In the genomic region with DNA sequence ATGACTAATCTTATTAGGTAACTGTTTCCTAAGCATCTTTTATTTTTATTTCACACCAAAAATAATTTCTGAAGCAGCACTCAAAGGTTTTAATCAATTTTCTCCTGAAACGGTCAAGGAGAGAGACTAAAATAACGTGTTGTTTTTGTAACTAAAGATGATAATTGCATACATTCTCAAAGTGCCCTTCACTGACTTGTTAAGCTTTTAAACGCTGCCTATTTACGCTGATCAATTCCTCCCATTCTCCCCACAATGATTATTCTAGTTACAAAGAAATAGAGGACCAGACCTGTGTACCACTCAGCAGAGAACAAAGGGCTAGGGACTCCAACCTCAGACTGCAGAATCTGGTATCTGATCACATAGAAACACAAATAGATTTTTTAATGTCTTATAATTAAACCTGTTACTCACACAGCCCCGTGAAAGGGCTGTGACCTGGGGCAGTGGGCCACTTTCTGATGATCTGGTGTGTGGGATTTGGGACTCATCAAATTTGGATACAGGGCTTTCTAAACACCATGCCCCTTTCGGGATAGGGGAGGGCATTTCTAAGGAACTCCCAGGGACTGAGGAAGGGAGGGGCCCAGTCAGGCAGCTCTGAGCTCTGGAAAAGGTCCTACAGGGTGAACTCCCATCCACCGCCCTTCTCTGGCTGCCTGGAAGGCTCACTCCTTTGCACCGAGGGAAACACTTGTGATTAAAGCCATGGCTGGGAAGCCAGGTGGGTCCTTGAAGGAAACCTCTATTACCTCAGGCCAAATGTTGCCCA, we compare ENCODE assay signal across 9 cellular contexts.
DNase-seq lines count a peak whose midpoint lies in the region; ATAC-seq and TF ChIP-seq lines count a peak whose summit lies in the region.
"Had no signal": no experiment of that assay in that cellular context is flagged by ENCODE, and none has a peak within 500 bp of the region (broad histone marks: within the 10 kb centered on the region; RNA-seq: fewer than 3 reads in every experiment).

No MANE protein-coding gene starts in this region.

- peaks cover 7% of the 10 kb centered on the region for H3K27me3 Mint-ChIP-seq in activated T-cell treated with anti-CD3 and anti-CD28 coated beads, Interleukin-2, amount 50 U/mL, for 24 hours

- H3K9me3 Mint-ChIP-seq in activated T-cell treated with anti-CD3 and anti-CD28 coated beads, Interleukin-2, amount 50 U/mL, for 24 hours = no peaks in the 10 kb centered on the region

- ATAC-seq in body of pancreas = no peak
- peak; percentile 46 to 60 for ATAC-seq in lower lobe of right lung
- peak; percentile 48 for ATAC-seq in upper lobe of right lung
- ATAC-seq in HG02642 (IDR thresholded peaks at IDR 0.05; ENCODE audit: poor library complexity, unreplicated experiment) = no peak
- no peak for ATAC-seq in HG03432 (IDR thresholded peaks at IDR 0.05; ENCODE audit: unreplicated experiment)

- H3K27ac ChIP-seq in body of pancreas (peak overlapping the region; percentile 79 to 90 (median 82)), lower lobe of right lung (peak overlapping the region; percentile 59), upper lobe of right lung (peak overlapping the region; percentile 52)

- H3K9me3 ChIP-seq in body of pancreas (no peaks in the 10 kb centered on the region), lower lobe of right lung (no peaks in the 10 kb centered on the region), upper lobe of right lung (no peaks in the 10 kb centered on the region)
- H3K9me3 ChIP-seq: BLaER1 had no signal

- intact Hi-C loops in body of pancreas (cut with DNase I) = no loop called here
- intact Hi-C loops in lower lobe of right lung (cut with DNase I) = no loop called here
- intact Hi-C loops in upper lobe of right lung (cut with DNase I) = no loop called here

- TF ChIP-seq CTCF in body of pancreas (IDR thresholded peaks at IDR 0.05) (no peak), lower lobe of right lung (IDR thresholded peaks at IDR 0.05) (no peak), upper lobe of right lung (IDR thresholded peaks at IDR 0.05) (no peak)

- H3K4me1 ChIP-seq in body of pancreas (peaks cover 38% of the 10 kb centered on the region), lower lobe of right lung (peaks cover 39% of the 10 kb centered on the region), upper lobe of right lung (peaks cover 32% of the 10 kb centered on the region)

- peak overlapping the region; percentile 97 for H3K27ac Mint-ChIP-seq in activated T-cell treated with anti-CD3 and anti-CD28 coated beads, Interleukin-2, amount 50 U/mL, for 24 hours

- DNase-seq in activated T-cell treated with anti-CD3 and anti-CD28 coated beads, Interleukin-2, amount 50 U/mL, for 24 hours = no peak
- DNase-seq in activated T-cell treated with anti-CD3 and anti-CD28 coated beads, Interleukin-2, amount 50 U/mL, for 48 hours = no peak
- DNase-seq in body of pancreas (no peak), lower lobe of right lung (no peak), upper lobe of right lung (no peak), pons (ENCODE audit: low spot score) (no peak)

- H3K4me3 ChIP-seq in body of pancreas (no peak overlapping the region), lower lobe of right lung (no peak overlapping the region), upper lobe of right lung (no peak overlapping the region)
- H3K4me3 ChIP-seq: BLaER1 had no signal

- H3K4me1 Mint-ChIP-seq in activated T-cell treated with anti-CD3 and anti-CD28 coated beads, Interleukin-2, amount 50 U/mL, for 24 hours (ENCODE audit: low read depth) = peaks cover 38% of the 10 kb centered on the region

- no peak overlapping the region for H3K4me3 Mint-ChIP-seq in activated T-cell treated with anti-CD3 and anti-CD28 coated beads, Interleukin-2, amount 50 U/mL, for 24 hours

- 80 to 87% methylated on average over 8 of the region's 8 CpGs for WGBS in body of pancreas, 2 donors

- H3K36me3 ChIP-seq in body of pancreas (replicated peaks in 1 of 2; ENCODE audit: insufficient read depth in 1 of 2, low read depth in 2 of 2) (no peaks in the 10 kb centered on the region), lower lobe of right lung (no peaks in the 10 kb centered on the region), upper lobe of right lung (no peaks in the 10 kb centered on the region)

- H3K36me3 Mint-ChIP-seq in activated T-cell treated with anti-CD3 and anti-CD28 coated beads, Interleukin-2, amount 50 U/mL, for 24 hours (ENCODE audit: low read depth) = no peaks in the 10 kb centered on the region

- no peak for TF ChIP-seq POLR2A in body of pancreas (IDR thresholded peaks at IDR 0.05)

- H3K27me3 ChIP-seq in body of pancreas (no peaks in the 10 kb centered on the region), lower lobe of right lung (ENCODE audit: low read depth) (no peaks in the 10 kb centered on the region), upper lobe of right lung (no peaks in the 10 kb centered on the region)
- H3K27me3 ChIP-seq: BLaER1 had no signal

Comparison
In these comparisons a context has a peak if more than half of its experiments do, and no peak if none do; other contexts are left out.
1. ATAC-seq: peak in lower lobe of right lung (2 of 2) and upper lobe of right lung (single experiment); none in body of pancreas (single experiment), HG02642 (single experiment) and HG03432 (single experiment).
2. Peak in every context shown above with its lines, with median percentiles within 50 percentile points of each other: H3K27ac ChIP-seq.